Comparison of ENCODE assay signal across 8 cellular contexts in the genomic region with DNA sequence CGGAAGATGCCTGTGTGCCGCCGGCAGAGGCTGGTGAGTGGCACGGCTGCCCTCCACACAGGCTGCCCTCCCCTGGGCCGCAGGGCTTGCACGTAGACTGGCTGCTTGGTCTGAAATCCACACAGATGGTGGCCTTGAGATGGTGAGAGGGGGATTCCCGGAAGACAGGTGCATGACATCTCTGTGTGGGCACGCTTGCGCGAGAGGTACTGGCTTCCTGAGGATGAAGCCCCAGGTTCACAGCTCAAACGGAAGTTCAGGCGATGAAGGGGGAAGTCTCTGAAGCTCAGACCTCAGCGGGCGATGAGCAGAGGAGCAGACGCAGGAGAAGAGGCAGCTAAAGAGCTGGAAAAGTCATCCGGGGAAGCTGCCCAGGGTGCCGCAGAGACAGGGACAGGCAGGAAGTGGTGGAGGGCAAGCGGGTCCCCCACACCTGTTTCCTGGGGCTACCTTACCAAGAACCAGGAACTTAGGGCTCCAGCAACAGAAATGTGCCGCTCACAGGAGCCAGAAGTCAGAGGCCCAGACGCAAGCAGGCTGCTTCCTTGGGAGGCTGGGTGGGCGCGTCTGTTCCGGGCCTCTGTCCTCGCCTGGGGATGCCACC. TPM values are rescaled to one million over a fixed set of nuclear protein-coding genes. Genes with fewer than 3 reads are reported as not detected.
DNase-seq lines count a peak whose midpoint lies in the region; ATAC-seq and TF ChIP-seq lines count a peak whose summit lies in the region.

No MANE protein-coding gene starts in this region.

- intact Hi-C loops in colonic mucosa (cut with DNase I) = loop anchor here (5.0 to 10.0 kb wide), 2 partner anchors 158 to 219 kb away; no protein-coding TSS in a partner anchor

- H3K9me3 ChIP-seq in colonic mucosa = no peaks in the 10 kb centered on the region

- TF ChIP-seq CTCF in colonic mucosa (IDR thresholded peaks at IDR 0.05) = no peak

- no peak overlapping the region for H3K9ac ChIP-seq in colonic mucosa (ENCODE audit: low read depth in 2 of 2, low read length in 2 of 2)

- H3K27ac ChIP-seq in colonic mucosa = peak overlapping the region; percentile 44

- no peaks in the 10 kb centered on the region for H3K36me3 ChIP-seq in colonic mucosa

- no peak overlapping the region for H3K4me3 ChIP-seq in colonic mucosa

- peak; percentile 75 to 81 for DNase-seq in activated CD4-positive, alpha-beta T cell treated with anti-CD3 and anti-CD28 coated beads for 4 hours
- no peak for DNase-seq in colonic mucosa
- DNase-seq in stimulated activated naive CD4-positive, alpha-beta T cell treated with Interleukin-2 at 50 U/mL for 16 hours (lab: John Stamatoyannopoulos, UW) = peak; percentile 68
- DNase-seq in C1 segment of cervical spinal cord (lab: John Stamatoyannopoulos, UW) = no peak

- ATAC-seq in GM21528 (IDR thresholded peaks at IDR 0.05; ENCODE audit: low FRiP score, unreplicated experiment) (peak; percentile 42), GM18498 (IDR thresholded peaks at IDR 0.05; ENCODE audit: unreplicated experiment) (no peak), HG02678 (IDR thresholded peaks at IDR 0.05; ENCODE audit: unreplicated experiment) (no peak), GM18511 (IDR thresholded peaks at IDR 0.05; ENCODE audit: unreplicated experiment) (no peak)

- no peaks in the 10 kb centered on the region for H3K27me3 ChIP-seq in colonic mucosa

- peaks cover 6% of the 10 kb centered on the region for H3K4me1 ChIP-seq in colonic mucosa

RNA-seq across cellular contexts. Expression of a gene that starts 7.2 kb away (rescaled TPM):
- 100 to 1,000 TPM in 1 of 2 donors, 10 to 100 TPM in 1; 43.6 to 133 TPM for total RNA-seq in colonic mucosa

RNA-seq across cellular contexts. Expression of a gene that starts 7.4 kb away (rescaled TPM):
- total RNA-seq in colonic mucosa = 10 to 100 TPM; 17.8 to 43.5 TPM

RNA-seq across cellular contexts. Expression of a gene that starts 34.9 kb away (rescaled TPM):
- 10 to 100 TPM; 65.6 to 74.4 TPM for total RNA-seq in colonic mucosa

Comparison
In these comparisons a context has a peak if more than half of its experiments do, and no peak if none do; other contexts are left out.
1. DNase-seq: peak in activated CD4-positive, alpha-beta T cell treated with anti-CD3 and anti-CD28 coated beads for 4 hours (2 of 2) and stimulated activated naive CD4-positive, alpha-beta T cell treated with Interleukin-2 at 50 U/mL for 16 hours (single experiment); none in colonic mucosa (single experiment) and C1 segment of cervical spinal cord (0 of 14).